ENCODE assay signal across 27 cellular contexts in the genomic region with DNA sequence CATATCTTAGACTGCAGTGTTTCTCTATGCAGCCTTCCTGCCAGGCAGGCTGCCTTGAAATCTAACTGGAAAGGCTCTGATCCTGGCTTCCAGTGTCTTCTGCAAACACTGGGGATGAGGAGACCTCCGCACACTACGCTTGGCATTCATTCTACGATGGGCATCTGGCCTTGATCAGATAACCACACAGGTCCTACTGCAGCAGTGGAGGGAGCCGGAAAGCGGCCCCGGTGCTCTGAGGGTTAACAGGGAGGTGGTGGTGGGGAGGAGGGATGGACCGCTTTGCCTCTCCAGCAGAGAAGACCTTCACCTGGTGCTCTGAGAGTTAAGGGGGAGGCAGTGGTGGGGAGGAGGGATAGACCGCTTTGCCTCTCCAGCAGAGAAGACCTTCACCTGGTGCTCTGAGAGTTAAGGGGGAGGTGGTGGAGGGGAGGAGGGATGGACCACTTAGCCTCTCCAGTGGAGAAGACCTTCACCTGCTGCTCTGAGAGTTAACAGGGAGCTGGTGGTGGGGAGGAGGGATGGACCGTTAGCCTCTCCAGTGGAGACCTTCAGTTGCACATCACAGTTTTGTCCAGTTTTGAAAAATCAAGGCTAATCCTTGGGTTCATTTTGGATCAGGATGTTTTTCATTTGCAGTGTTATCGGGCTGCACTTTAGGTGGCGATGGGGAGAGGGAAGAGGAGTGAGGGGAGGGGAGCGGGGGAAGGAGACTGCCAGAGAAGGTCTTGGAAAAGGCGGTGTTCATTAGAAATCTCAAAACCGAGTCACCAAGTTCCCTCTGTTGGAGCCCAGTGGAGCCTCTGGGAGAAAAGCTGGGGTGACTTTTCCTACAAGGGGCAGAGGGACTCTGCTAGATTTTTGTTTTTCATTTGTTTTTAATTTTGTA. TPM values are rescaled to one million over a fixed set of nuclear protein-coding genes. Genes with fewer than 3 reads are reported as not detected.
A peak's percentile ranks its signal among the peaks of the same experiment; 100 is the strongest.
DNase-seq lines count a peak whose midpoint lies in the region; ATAC-seq and TF ChIP-seq lines count a peak whose summit lies in the region.
"Had no signal": no experiment of that assay in that cellular context is flagged by ENCODE, and none has a peak within 500 bp of the region (broad histone marks: within the 10 kb centered on the region; RNA-seq: fewer than 3 reads in every experiment).

No MANE protein-coding gene starts in this region.

- POLR2A ChIA-PET in CD8-positive, alpha-beta T cell (lab: Charles Lee): no interaction called here

- peaks cover 6% of the 10 kb centered on the region for H3K27me3 ChIP-seq in CD8-positive, alpha-beta T cell (ENCODE audit: insufficient read depth, low read length)
- no peaks in the 10 kb centered on the region for H3K27me3 ChIP-seq in mesendoderm (ENCODE audit: insufficient read depth, low read length, poor library complexity)
- H3K27me3 ChIP-seq: BE2C had no signal

- H3K27ac ChIP-seq in CD8-positive, alpha-beta T cell (ENCODE audit: low read depth, low read length): no peak overlapping the region
- no peak overlapping the region for H3K27ac ChIP-seq in mesendoderm (ENCODE audit: low read depth, low read length)
- H3K27ac ChIP-seq: adrenal gland, body of pancreas, epithelial cell of prostate, HL-60, lower lobe of right lung, parathyroid adenoma, suprapubic skin had no signal

- H3K4me1 ChIP-seq in CD8-positive, alpha-beta T cell (ENCODE audit: insufficient read depth, low read length): peaks cover 19% of the 10 kb centered on the region
- H3K4me1 ChIP-seq in mesendoderm (ENCODE audit: control insufficient read depth, low read depth, low read length): peaks cover 7% of the 10 kb centered on the region
- H3K4me1 ChIP-seq: parathyroid adenoma had no signal

- peak overlapping the region; percentile 53 for H3K56ac ChIP-seq in mesendoderm (ENCODE audit: low read length)

- no peak overlapping the region for H2BK120ac ChIP-seq in mesendoderm (ENCODE audit: low read depth, low read length)

- H3K36me3 Mint-ChIP-seq in activated naive CD4-positive, alpha-beta T cell treated with anti-CD3 and anti-CD28 coated beads, Interleukin-2, amount 50 U/mL, for 24 hours: no peaks in the 10 kb centered on the region
- H3K36me3 Mint-ChIP-seq in activated naive CD4-positive, alpha-beta T cell treated with anti-CD3 and anti-CD28 coated beads, Interleukin-2, amount 10 ng/mL, durations not matched to agents 7 days and 5 days: no peaks in the 10 kb centered on the region
- no peaks in the 10 kb centered on the region for H3K36me3 Mint-ChIP-seq in CD8-positive, alpha-beta T cell
- peaks cover 6% of the 10 kb centered on the region for H3K36me3 Mint-ChIP-seq in activated T-helper 17 cell treated with anti-CD3 and anti-CD28 coated beads, Interleukin-2, amount 50 U/mL, for 72 hours (ENCODE audit: low read depth)

- no peak overlapping the region for H4K5ac ChIP-seq in mesendoderm (ENCODE audit: low read length)

- no peak overlapping the region for H2AK5ac ChIP-seq in mesendoderm (ENCODE audit: low read length)

- no peak for TF ChIP-seq CTCF in CD8-positive, alpha-beta T cell (IDR thresholded peaks at IDR 0.05)

- H3K18ac ChIP-seq in mesendoderm (ENCODE audit: low read length): no peak overlapping the region

- H3K9me3 ChIP-seq in CD8-positive, alpha-beta T cell (ENCODE audit: low read length): no peaks in the 10 kb centered on the region
- H3K9me3 ChIP-seq: adrenal gland, BE2C, body of pancreas, lower lobe of right lung, mucosa of descending colon, suprapubic skin had no signal

- no peak overlapping the region for H3K4ac ChIP-seq in mesendoderm (ENCODE audit: low read depth, low read length)

- peak overlapping the region; percentile 24 for H3K4me3 ChIP-seq in CD8-positive, alpha-beta T cell (ENCODE audit: low read depth, low read length)
- no peak overlapping the region for H3K4me3 ChIP-seq in mesendoderm (ENCODE audit: low read length)
- H3K4me3 ChIP-seq: adrenal gland, body of pancreas, lower lobe of right lung, mucosa of descending colon, suprapubic skin had no signal

- no peaks in the 10 kb centered on the region for H3K36me3 ChIP-seq in CD8-positive, alpha-beta T cell (ENCODE audit: insufficient read depth, low read length)
- H3K36me3 ChIP-seq in mesendoderm (ENCODE audit: control insufficient read depth, insufficient read depth, low read length): peaks cover 3% of the 10 kb centered on the region
- H3K36me3 ChIP-seq: adrenal gland, lower lobe of right lung, suprapubic skin had no signal

- peaks cover 26% of the 10 kb centered on the region for H3K4me1 Mint-ChIP-seq in activated naive CD4-positive, alpha-beta T cell treated with anti-CD3 and anti-CD28 coated beads, Interleukin-2, amount 50 U/mL, for 24 hours
- peaks cover 21% of the 10 kb centered on the region for H3K4me1 Mint-ChIP-seq in activated naive CD4-positive, alpha-beta T cell treated with anti-CD3 and anti-CD28 coated beads, Interleukin-2, amount 10 ng/mL, durations not matched to agents 7 days and 5 days
- peaks cover 26% of the 10 kb centered on the region for H3K4me1 Mint-ChIP-seq in CD8-positive, alpha-beta T cell (ENCODE audit: low read depth)
- H3K4me1 Mint-ChIP-seq in activated T-helper 17 cell treated with anti-CD3 and anti-CD28 coated beads, Interleukin-2, amount 50 U/mL, for 72 hours: peaks cover 6% of the 10 kb centered on the region
- H3K4me1 Mint-ChIP-seq: activated B cell treated with CpG ODN at 0.5 μM for 24 hours, neural crest cell had no signal

- H3K9ac ChIP-seq in mesendoderm (ENCODE audit: low read length): no peak overlapping the region
- H3K9ac ChIP-seq: parathyroid adenoma had no signal

- H3K27me3 Mint-ChIP-seq in activated naive CD4-positive, alpha-beta T cell treated with anti-CD3 and anti-CD28 coated beads, Interleukin-2, amount 50 U/mL, for 24 hours: peaks cover 17% of the 10 kb centered on the region
- peaks cover 82% of the 10 kb centered on the region for H3K27me3 Mint-ChIP-seq in activated naive CD4-positive, alpha-beta T cell treated with anti-CD3 and anti-CD28 coated beads, Interleukin-2, amount 10 ng/mL, durations not matched to agents 7 days and 5 days
- H3K27me3 Mint-ChIP-seq in CD8-positive, alpha-beta T cell (ENCODE audit: low read depth): peaks cover 33% of the 10 kb centered on the region
- peaks cover 12% of the 10 kb centered on the region for H3K27me3 Mint-ChIP-seq in activated T-helper 17 cell treated with anti-CD3 and anti-CD28 coated beads, Interleukin-2, amount 50 U/mL, for 72 hours

- no peak overlapping the region for H3K27ac Mint-ChIP-seq in activated naive CD4-positive, alpha-beta T cell treated with anti-CD3 and anti-CD28 coated beads, Interleukin-2, amount 50 U/mL, for 24 hours
- no peak overlapping the region for H3K27ac Mint-ChIP-seq in activated naive CD4-positive, alpha-beta T cell treated with anti-CD3 and anti-CD28 coated beads, Interleukin-2, amount 10 ng/mL, durations not matched to agents 7 days and 5 days
- H3K27ac Mint-ChIP-seq in CD8-positive, alpha-beta T cell: no peak overlapping the region
- H3K27ac Mint-ChIP-seq in activated T-helper 17 cell treated with anti-CD3 and anti-CD28 coated beads, Interleukin-2, amount 50 U/mL, for 72 hours: peak overlapping the region; percentile 39
- H3K27ac Mint-ChIP-seq: activated B cell treated with CpG ODN at 0.5 μM for 24 hours had no signal

- H3K4me3 Mint-ChIP-seq in activated naive CD4-positive, alpha-beta T cell treated with anti-CD3 and anti-CD28 coated beads, Interleukin-2, amount 50 U/mL, for 24 hours: peak overlapping the region; percentile 54
- H3K4me3 Mint-ChIP-seq in activated naive CD4-positive, alpha-beta T cell treated with anti-CD3 and anti-CD28 coated beads, Interleukin-2, amount 10 ng/mL, durations not matched to agents 7 days and 5 days: no peak overlapping the region
- peak overlapping the region; percentile 69 for H3K4me3 Mint-ChIP-seq in CD8-positive, alpha-beta T cell
- H3K4me3 Mint-ChIP-seq in activated T-helper 17 cell treated with anti-CD3 and anti-CD28 coated beads, Interleukin-2, amount 50 U/mL, for 72 hours: peak overlapping the region; percentile 51
- H3K4me3 Mint-ChIP-seq: activated B cell treated with CpG ODN at 0.5 μM for 24 hours, neural crest cell had no signal

- DNase-seq in activated naive CD4-positive, alpha-beta T cell treated with anti-CD3 and anti-CD28 coated beads, Interleukin-2, amount 10 ng/mL, durations not matched to agents 7 days and 5 days: no peak
- DNase-seq in CD8-positive, alpha-beta T cell: no peak
- peak; percentile 65 for DNase-seq in mesendoderm
- no peak for DNase-seq in activated CD8-positive, alpha-beta memory T cell treated with anti-CD3 and anti-CD28 coated beads, Interleukin-2, amount 50 U/mL, for 48 hours
- DNase-seq: ACHN; activated B cell treated with CpG ODN at 0.5 μM for 24 hours; adrenal gland; BE2C; body of pancreas; Calu3; lower lobe of right lung; mucosa of descending colon; NCI-H1694; NCI-H510A; right cardiac atrium; stimulated activated CD4-positive, alpha-beta T cell treated with anti-CD3 and anti-CD28 coated beads, Interleukin-12 subunit alpha, Interleukin-12 subunit beta, amount 100 ng/mL, for 4 hours; stimulated activated CD4-positive, alpha-beta T cell treated with anti-CD3 and anti-CD28 coated beads, Interleukin-4, amount 100 ng/mL, for 1 hour; T1000 had no signal

- intact Hi-C loops in CD8-positive, alpha-beta T cell (cut with DNase I, micrococcal nuclease): no loop called here

- no CpG with 5 or more reads among the region's 14 CpGs for WGBS in mesendoderm (ENCODE audit: extremely low coverage, insufficient coverage, low lambda C conversion rate)

- H2BK15ac ChIP-seq in mesendoderm (replicated peaks; ENCODE audit: low read depth): no peak overlapping the region

- H2BK5ac ChIP-seq in mesendoderm (ENCODE audit: low read length): no peak overlapping the region

- no peak overlapping the region for H3K23ac ChIP-seq in mesendoderm (ENCODE audit: low read length)

- H3K9me3 Mint-ChIP-seq in activated naive CD4-positive, alpha-beta T cell treated with anti-CD3 and anti-CD28 coated beads, Interleukin-2, amount 50 U/mL, for 24 hours: no peaks in the 10 kb centered on the region
- no peaks in the 10 kb centered on the region for H3K9me3 Mint-ChIP-seq in activated naive CD4-positive, alpha-beta T cell treated with anti-CD3 and anti-CD28 coated beads, Interleukin-2, amount 10 ng/mL, durations not matched to agents 7 days and 5 days
- no peaks in the 10 kb centered on the region for H3K9me3 Mint-ChIP-seq in CD8-positive, alpha-beta T cell
- H3K9me3 Mint-ChIP-seq in activated T-helper 17 cell treated with anti-CD3 and anti-CD28 coated beads, Interleukin-2, amount 50 U/mL, for 72 hours: no peaks in the 10 kb centered on the region
- H3K9me3 Mint-ChIP-seq: activated B cell treated with CpG ODN at 0.5 μM for 24 hours, neural crest cell had no signal

- no peaks in the 10 kb centered on the region for H3K79me1 ChIP-seq in mesendoderm (ENCODE audit: low read length)

- H3K79me2 ChIP-seq in mesendoderm (ENCODE audit: control insufficient read depth, insufficient read depth, low read length): peaks cover 14% of the 10 kb centered on the region
- H3K79me2 ChIP-seq: parathyroid adenoma had no signal

- H4K8ac ChIP-seq in mesendoderm (ENCODE audit: low read depth, low read length): no peak overlapping the region

- no peak for ATAC-seq in CD8-positive, alpha-beta T cell
- ATAC-seq in activated T-helper 17 cell treated with anti-CD3 and anti-CD28 coated beads, Interleukin-2, amount 50 U/mL, for 72 hours (replicated peaks): no peak
- ATAC-seq in GM18502 (IDR thresholded peaks at IDR 0.05; ENCODE audit: poor library complexity, unreplicated experiment) (no peak), GM19455 (IDR thresholded peaks at IDR 0.05; ENCODE audit: unreplicated experiment) (no peak)
- ATAC-seq: body of pancreas, lower lobe of right lung, right cardiac atrium had no signal

- no peak overlapping the region for H3K4me2 ChIP-seq in mesendoderm (ENCODE audit: low read length)

- CTCF ChIA-PET in activated naive CD4-positive, alpha-beta T cell treated with anti-CD3 and anti-CD28 coated beads, Interleukin-2, amount 10 ng/mL, durations not matched to agents 7 days and 5 days (lab: Charles Lee): no interaction called here
- CTCF ChIA-PET in CD8-positive, alpha-beta T cell (lab: Charles Lee): no interaction called here

RNA-seq across cellular contexts. Expression of gene GAL, which starts 5.6 kb away (rescaled TPM):
- total RNA-seq in CD8-positive, alpha-beta T cell: not detected
- 1 to 10 TPM in 1 of 2 donors, under 1 TPM in 1; 0.66 to 1.6 TPM for total RNA-seq in activated T-helper 17 cell treated with anti-CD3 and anti-CD28 coated beads, Interleukin-2, amount 50 U/mL, for 72 hours
- 1,656 TPM for polyA plus RNA-seq in mesendoderm (2013, experiment 1 of 2)
- polyA plus RNA-seq in mesendoderm (2013, experiment 2 of 2): 1,755 TPM
- total RNA-seq: activated B cell treated with CpG ODN at 0.5 μM for 24 hours, lower lobe of right lung, right cardiac atrium had no signal
